In genomic region chr7:140559410-140559809, GRCh38 we compare ENCODE assay signal across 15 cellular contexts.
DNase-seq lines count a peak whose midpoint lies in the region; ATAC-seq and TF ChIP-seq lines count a peak whose summit lies in the region.
"Had no signal": no experiment of that assay in that cellular context is flagged by ENCODE, and none has a peak within 500 bp of the region (broad histone marks: within the 10 kb centered on the region; RNA-seq: fewer than 3 reads in every experiment).

No MANE protein-coding gene starts in this region.

- intact Hi-C loops in spleen (cut with DNase I; ENCODE audit: low total_unique reads), result no loop called here

- TF ChIP-seq CTCF in HEK293 (tag by site-specific recombination; IDR thresholded peaks at IDR 0.05) (no peak), RWPE2 (IDR thresholded peaks at IDR 0.05; ENCODE audit: poor library complexity, severe bottlenecking) (no peak), gastroesophageal sphincter (IDR thresholded peaks at IDR 0.05) (no peak), spleen (IDR thresholded peaks at IDR 0.05 in 8 of 11, conservative IDR thresholded peaks at IDR 0.05 in 3 of 11) (no peak), smooth muscle cell (IDR thresholded peaks at IDR 0.05; ENCODE audit: borderline replicate concordance, insufficient read depth, poor library complexity, severe bottlenecking) (no peak)

- H3K36me3 ChIP-seq in HEK293 (ENCODE audit: control insufficient read depth in 2 of 2, insufficient read depth in 1 of 2, low read length in 2 of 2), result peaks cover 0 to 4% of the 10 kb centered on the region in 2 experiments; a peak in 1 of 3 replicates
- H3K36me3 ChIP-seq in RWPE2 (ENCODE audit: low read depth), result no peaks in the 10 kb centered on the region
- H3K36me3 ChIP-seq in gastroesophageal sphincter, result peaks cover 0 to 67% of the 10 kb centered on the region in 2 donors
- peaks cover 0 to 30% (median 0%) of the 10 kb centered on the region in 6 donors for H3K36me3 ChIP-seq in spleen
- no peaks in the 10 kb centered on the region for H3K36me3 ChIP-seq in smooth muscle cell (ENCODE audit: low read depth)

- no peak for TF ChIP-seq EP300 in gastroesophageal sphincter (IDR thresholded peaks at IDR 0.05)

- H3K4me3 ChIP-seq in HEK293 (ENCODE audit: low read depth, low read length), result no peak overlapping the region
- no peak overlapping the region for H3K4me3 ChIP-seq in RWPE2 (ENCODE audit: severe bottlenecking)
- no peak overlapping the region for H3K4me3 ChIP-seq in gastroesophageal sphincter
- no peak overlapping the region for H3K4me3 ChIP-seq in spleen
- H3K4me3 ChIP-seq in smooth muscle cell, result no peak overlapping the region
- H3K4me3 ChIP-seq: GM12878, GM23248 had no signal

- POLR2A ChIA-PET in HEK293 (lab: Yijun Ruan, JAX), result no interaction called here

- H4K20me1 ChIP-seq in smooth muscle cell (ENCODE audit: low read depth), result no peaks in the 10 kb centered on the region

- H3K27me3 ChIP-seq in RWPE2 (ENCODE audit: insufficient read depth, poor library complexity, severe bottlenecking) (no peaks in the 10 kb centered on the region), gastroesophageal sphincter (no peaks in the 10 kb centered on the region), spleen (replicated peaks in 1 of 7) (no peaks in the 10 kb centered on the region), smooth muscle cell (ENCODE audit: low read depth) (no peaks in the 10 kb centered on the region)

- no peak overlapping the region for H2AFZ ChIP-seq in smooth muscle cell (ENCODE audit: low read depth)
- H2AFZ ChIP-seq: GM23248 had no signal

- DNase-seq in RWPE2 (ENCODE audit: low spot score), result no peak
- peak; percentile 30 for DNase-seq in spleen
- DNase-seq in activated gamma-delta T cell (lab: John Stamatoyannopoulos, UW), result no peak
- no peak for DNase-seq in smooth muscle cell (lab: John Stamatoyannopoulos, UW; ENCODE audit: unreplicated experiment)
- DNase-seq: C1 segment of cervical spinal cord; Calu3; CD4-positive, alpha-beta T cell; DMS 273 treated with DMSO at 0.1 percent for 48 hours; DMS79; GM23248 had no signal

- WGBS in gastroesophageal sphincter (ENCODE audit: low coverage in 1 of 2), 2 donors, result 77 to 87% methylated on average over 5 to 6 of the region's 9 CpGs
- WGBS in spleen, 5 donors, result 85 to 92% (median 87%) methylated on average over 9 of the region's 9 CpGs
- 73% methylated on average over 9 of the region's 9 CpGs for WGBS in smooth muscle cell (ENCODE audit: low lambda C conversion rate)

- H3K4me1 ChIP-seq in HEK293 (ENCODE audit: control insufficient read depth, insufficient read depth, low read length) (no peaks in the 10 kb centered on the region), RWPE2 (ENCODE audit: insufficient read depth, poor library complexity, severe bottlenecking) (peaks cover 2% of the 10 kb centered on the region), gastroesophageal sphincter (peaks cover 0 to 30% (median 4%) of the 10 kb centered on the region in 3 donors), spleen (no peaks in the 10 kb centered on the region), smooth muscle cell (ENCODE audit: low read depth) (peaks cover 7% of the 10 kb centered on the region)

- no peak overlapping the region for H3K27ac ChIP-seq in HEK293 (ENCODE audit: extremely low read depth, low read depth, low read length)
- H3K27ac ChIP-seq in RWPE2 (ENCODE audit: poor library complexity, severe bottlenecking), result no peak overlapping the region
- H3K27ac ChIP-seq in gastroesophageal sphincter, result peak overlapping the region in 3 of 4 donors; percentile 42 to 65 (median 57)
- no peak overlapping the region for H3K27ac ChIP-seq in spleen
- no peak overlapping the region for H3K27ac ChIP-seq in smooth muscle cell (ENCODE audit: low read depth)
- H3K27ac ChIP-seq: GM23248 had no signal

- no peak overlapping the region for H3K9ac ChIP-seq in smooth muscle cell (ENCODE audit: low read depth)
- H3K9ac ChIP-seq: GM23248 had no signal

- H3K79me2 ChIP-seq in smooth muscle cell (ENCODE audit: low read depth), result no peaks in the 10 kb centered on the region

- H3K9me3 ChIP-seq in HEK293 (ENCODE audit: control insufficient read depth, insufficient read depth, low read depth, low read length), result no peaks in the 10 kb centered on the region
- H3K9me3 ChIP-seq in RWPE2 (ENCODE audit: severe bottlenecking), result no peaks in the 10 kb centered on the region
- H3K9me3 ChIP-seq in gastroesophageal sphincter, result no peaks in the 10 kb centered on the region
- H3K9me3 ChIP-seq in spleen, result no peaks in the 10 kb centered on the region
- no peaks in the 10 kb centered on the region for H3K9me3 ChIP-seq in smooth muscle cell (replicated peaks; ENCODE audit: low read depth)

- CTCF ChIA-PET in HEK293 (lab: Yijun Ruan, JAX), result interaction anchor here (0.5 kb wide), 1 partner anchor 62 kb away, joined by 4 read pairs; no protein-coding TSS in a partner anchor

- ATAC-seq in RWPE2 (ENCODE audit: low read depth), result peak; percentile 69
- no peak for ATAC-seq in gastroesophageal sphincter
- no peak for ATAC-seq in HG02973 (IDR thresholded peaks at IDR 0.05; ENCODE audit: unreplicated experiment)
- ATAC-seq: GM12878, HepG2 had no signal

- H3K4me2 ChIP-seq in smooth muscle cell, result no peak overlapping the region

- TF ChIP-seq POLR2A in gastroesophageal sphincter (IDR thresholded peaks at IDR 0.05) (no peak), spleen (IDR thresholded peaks at IDR 0.05) (no peak)

- H3F3A ChIP-seq in smooth muscle cell (ENCODE audit: low read depth), result no peaks in the 10 kb centered on the region

TF ChIP-seq in HEK293, 187 proteins besides CTCF, POLR2A, EP300 and RAD21:
- TF ChIP-seq ZNF248 (tag by site-specific recombination; IDR thresholded peaks at IDR 0.05), result no peak
- peak; percentile 93 for TF ChIP-seq SCRT2 (tag by site-specific recombination; IDR thresholded peaks at IDR 0.05)

Comparison
In these comparisons a context has a peak if more than half of its experiments do, and no peak if none do; other contexts are left out.
1. H3K27ac ChIP-seq: peak in gastroesophageal sphincter (3 of 4); none in HEK293 (single experiment), RWPE2 (single experiment), spleen (0 of 8) and smooth muscle cell (single experiment).